Comparison of ENCODE assay signal across 2 cellular contexts in the genomic region with DNA sequence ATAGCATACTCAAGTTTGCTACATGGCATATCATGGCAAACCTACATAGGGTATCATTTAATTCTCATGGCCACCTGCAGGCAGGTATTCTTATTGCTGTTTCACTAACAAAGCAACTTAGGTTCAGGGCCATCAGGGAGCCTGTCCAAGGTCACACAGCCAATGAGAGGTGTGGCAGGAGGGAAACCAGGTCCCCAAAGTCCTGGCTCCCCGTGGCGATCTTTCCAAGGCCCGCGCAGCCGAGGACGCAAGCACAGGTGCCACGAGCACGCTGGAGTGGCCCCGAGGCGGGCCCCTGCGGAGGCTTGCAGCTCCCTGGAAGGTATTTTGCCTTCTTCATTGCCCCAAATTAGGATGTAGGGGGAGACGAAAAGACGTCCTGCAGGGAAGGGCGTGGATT.
A peak's percentile ranks its signal among the peaks of the same experiment; 100 is the strongest.
TF ChIP-seq lines count a peak whose summit lies in the region.

No MANE protein-coding gene starts in this region.

TF ChIP-seq in Ishikawa, 13 proteins besides CTCF, POLR2A, EP300 and RAD21:
- TF ChIP-seq FOXM1 (IDR thresholded peaks at IDR 0.05; ENCODE audit: borderline replicate concordance, low read depth): no peak
- TF ChIP-seq TEAD4 (IDR thresholded peaks at IDR 0.05): 0 out of 2 replicates have a peak, but pooled peaks have one; percentile 7
TF ChIP-seq in Ishikawa: peak in this region for 1.

TF ChIP-seq in HepG2, 621 proteins besides CTCF, POLR2A, EP300 and RAD21:
- TF ChIP-seq RFX5 (IDR thresholded peaks at IDR 0.05; ENCODE audit: low read depth, low read length) (no peak), ZNF432 (CRISPR knock-in tag; IDR thresholded peaks at IDR 0.05; ENCODE audit: borderline replicate concordance) (no peak), TEAD3 (CRISPR knock-in tag; optimal IDR thresholded peaks at IDR 0.05; ENCODE audit: borderline replicate concordance) (peak; percentile 50), ZNF768 (CRISPR knock-in tag; IDR thresholded peaks at IDR 0.05) (peak; percentile 63; the same call in 1 of the 2 replicates)
- TF ChIP-seq, protein P1, sequence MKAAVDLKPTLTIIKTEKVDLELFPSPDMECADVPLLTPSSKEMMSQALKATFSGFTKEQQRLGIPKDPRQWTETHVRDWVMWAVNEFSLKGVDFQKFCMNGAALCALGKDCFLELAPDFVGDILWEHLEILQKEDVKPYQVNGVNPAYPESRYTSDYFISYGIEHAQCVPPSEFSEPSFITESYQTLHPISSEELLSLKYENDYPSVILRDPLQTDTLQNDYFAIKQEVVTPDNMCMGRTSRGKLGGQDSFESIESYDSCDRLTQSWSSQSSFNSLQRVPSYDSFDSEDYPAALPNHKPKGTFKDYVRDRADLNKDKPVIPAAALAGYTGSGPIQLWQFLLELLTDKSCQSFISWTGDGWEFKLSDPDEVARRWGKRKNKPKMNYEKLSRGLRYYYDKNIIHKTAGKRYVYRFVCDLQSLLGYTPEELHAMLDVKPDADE (CRISPR knock-in tag; IDR thresholded peaks at IDR 0.05): no peak
TF ChIP-seq in HepG2: peak in this region for 2.
